ENCODE assay signal across 10 cellular contexts in the genomic region with DNA sequence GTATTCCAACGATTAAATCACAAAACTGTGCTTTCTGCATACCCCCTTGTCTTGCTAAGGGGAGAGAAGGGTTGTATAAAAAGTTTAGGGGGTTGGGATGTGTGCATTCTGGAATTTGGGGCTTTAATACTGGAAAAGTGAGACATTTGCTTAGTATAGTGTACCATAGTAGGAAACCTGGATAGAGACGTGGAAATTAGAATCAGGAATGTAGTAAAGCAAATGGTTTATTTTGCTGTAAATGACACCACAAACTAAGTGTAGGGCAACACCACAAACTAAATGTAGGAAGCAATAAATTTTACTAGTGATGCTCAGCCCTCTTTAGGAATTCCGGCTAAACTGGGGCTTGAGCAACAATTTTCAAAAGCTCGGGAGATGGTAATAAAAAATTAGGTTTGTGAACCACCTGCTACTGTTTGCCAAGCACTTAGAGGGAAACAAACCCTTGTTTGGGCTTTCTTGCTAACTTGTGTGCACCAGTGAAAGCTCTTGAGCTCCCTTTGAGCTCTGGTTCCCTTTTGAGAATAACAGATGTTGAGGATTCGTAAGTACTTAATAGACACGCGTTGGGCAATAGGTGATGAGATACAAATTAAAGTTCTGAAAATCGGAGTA. TPM values are rescaled to one million over a fixed set of nuclear protein-coding genes. Genes with fewer than 3 reads are reported as not detected.
DNase-seq lines count a peak whose midpoint lies in the region; ATAC-seq, FAIRE-seq and TF ChIP-seq lines count a peak whose summit lies in the region.
"Had no signal": no experiment of that assay in that cellular context is flagged by ENCODE, and none has a peak within 500 bp of the region (broad histone marks: within the 10 kb centered on the region; RNA-seq: fewer than 3 reads in every experiment).

No MANE protein-coding gene starts in this region.

- WGBS in K562 (ENCODE audit: insufficient coverage, low coverage, missing lambda C conversion rate): 50% methylated on average over 8 of the region's 8 CpGs

- CTCF ChIA-PET in K562 (lab: Yijun Ruan, JAX; ENCODE audit: low intra/inter-chr PET ratio): interaction anchor here (0.6 to 4.7 kb wide), 4 partner anchors 10 to 96 kb away, joined by 3 to 84 read pairs (median 4); no protein-coding TSS in a partner anchor

- peaks cover 17% of the 10 kb centered on the region for H3K79me2 ChIP-seq in K562 (ENCODE audit: control insufficient read depth, insufficient read depth, low read length)

- no peak for TF ChIP-seq EP300 in K562 (IDR thresholded peaks at IDR 0.05; ENCODE audit: low read length)

- peak; percentile 25 for ATAC-seq in K562
- no peak for ATAC-seq in stimulated activated effector memory CD8-positive, alpha-beta T cell treated with anti-CD3 and anti-CD28 coated beads, Interleukin-12 subunit alpha, Interleukin-12 subunit beta, amount 100 ng/mL, for 72 hours
- no peak for ATAC-seq in GM18858 (IDR thresholded peaks at IDR 0.05; ENCODE audit: unreplicated experiment)

- H3K27me3 ChIP-seq in K562 (ENCODE audit: control insufficient read depth in 2 of 2, insufficient read depth in 2 of 2, low read length in 2 of 2): peaks cover 0 to 8% of the 10 kb centered on the region in 2 experiments; a peak in 2 of 5 replicates

- no peaks in the 10 kb centered on the region for H3K9me3 Mint-ChIP-seq in stimulated activated effector memory CD8-positive, alpha-beta T cell treated with anti-CD3 and anti-CD28 coated beads, Interleukin-12 subunit alpha, Interleukin-12 subunit beta, amount 100 ng/mL, for 72 hours
- H3K9me3 Mint-ChIP-seq in activated T-helper 1 cell treated with anti-CD3 and anti-CD28 coated beads, Interleukin-12 subunit alpha, Interleukin-12 subunit beta, Interleukin-2, Interleukin-4 antibody, amounts not matched to agents 30 ng/mL and 10 ng/mL and 1 ng/mL, durations not matched to agents 14 hours and 24 hours and 36 hours: no peaks in the 10 kb centered on the region
- H3K9me3 Mint-ChIP-seq: CD4-positive, CD25-positive, alpha-beta regulatory T cell had no signal

- H2AFZ ChIP-seq in K562 (ENCODE audit: low read depth, low read length): no peak overlapping the region

- peaks cover 50% of the 10 kb centered on the region for H3K36me3 ChIP-seq in K562 (ENCODE audit: control insufficient read depth, insufficient read depth, low read length)

- TF ChIP-seq CTCF in K562 (IDR thresholded peaks at IDR 0.05 in 2 of 3, conservative IDR thresholded peaks at IDR 0.05 in 1 of 3; ENCODE audit: insufficient read depth in 2 of 3, low read depth in 1 of 3, low read length in 3 of 3): no peak

- in situ Hi-C loops in K562 (cut with MboI): loop anchor here (10.0 kb wide), 1 partner anchor 47 kb away; no protein-coding TSS in a partner anchor

- peaks cover 63% of the 10 kb centered on the region for H3K36me3 Mint-ChIP-seq in stimulated activated effector memory CD8-positive, alpha-beta T cell treated with anti-CD3 and anti-CD28 coated beads, Interleukin-12 subunit alpha, Interleukin-12 subunit beta, amount 100 ng/mL, for 72 hours
- H3K36me3 Mint-ChIP-seq in activated T-helper 1 cell treated with anti-CD3 and anti-CD28 coated beads, Interleukin-12 subunit alpha, Interleukin-12 subunit beta, Interleukin-2, Interleukin-4 antibody, amounts not matched to agents 30 ng/mL and 10 ng/mL and 1 ng/mL, durations not matched to agents 14 hours and 24 hours and 36 hours (ENCODE audit: low read depth): peaks cover 48% of the 10 kb centered on the region

- no peak overlapping the region for H3K9ac ChIP-seq in K562 (ENCODE audit: insufficient read depth in 1 of 2, low read depth in 2 of 2, low read length in 2 of 2)

- intact Hi-C loops in K562 (cut with micrococcal nuclease): no loop called here
- intact Hi-C loops in activated T-helper 1 cell treated with anti-CD3 and anti-CD28 coated beads, Interleukin-12 subunit alpha, Interleukin-12 subunit beta, Interleukin-2, Interleukin-4 antibody, amounts not matched to agents 30 ng/mL and 10 ng/mL and 1 ng/mL, durations not matched to agents 14 hours and 24 hours and 36 hours (cut with micrococcal nuclease): no loop called here

- no peaks in the 10 kb centered on the region for H3K27me3 Mint-ChIP-seq in activated T-helper 1 cell treated with anti-CD3 and anti-CD28 coated beads, Interleukin-12 subunit alpha, Interleukin-12 subunit beta, Interleukin-2, Interleukin-4 antibody, amounts not matched to agents 30 ng/mL and 10 ng/mL and 1 ng/mL, durations not matched to agents 14 hours and 24 hours and 36 hours (ENCODE audit: insufficient read depth)

- DNase-seq in activated CD8-positive, alpha-beta memory T cell treated with anti-CD3 and anti-CD28 coated beads, Interleukin-2, amount 50 U/mL, for 48 hours: peak; percentile 47
- no peak for DNase-seq in activated CD8-positive, alpha-beta memory T cell treated with anti-CD3 and anti-CD28 coated beads, Interleukin-2, amount 50 U/mL, for 4 hours
- DNase-seq in NCI-H345 (lab: John Stamatoyannopoulos, UW) (peak; percentile 70), K562 (ENCODE audit: extremely low read depth in 1 of 4, low spot score in 3 of 4) (peak in 1 of 4 experiments; percentile 38), NCI-H226 (no peak)
- peak in 1 of 2 donors; percentile 50 for DNase-seq in stimulated activated effector memory CD8-positive, alpha-beta T cell treated with anti-CD3 and anti-CD28 coated beads, Interleukin-12 subunit alpha, Interleukin-12 subunit beta, amount 100 ng/mL, for 72 hours (ENCODE audit: low spot score in 2 of 2)
- DNase-seq in activated T-helper 1 cell treated with anti-CD3 and anti-CD28 coated beads, Interleukin-12 subunit alpha, Interleukin-12 subunit beta, Interleukin-2, Interleukin-4 antibody, amounts not matched to agents 30 ng/mL and 10 ng/mL and 1 ng/mL, durations not matched to agents 14 hours and 24 hours and 36 hours (ENCODE audit: low spot score): no peak
- DNase-seq: stimulated activated CD4-positive, alpha-beta T cell treated with anti-CD3 and anti-CD28 coated beads, Interleukin-15, amount 100 ng/mL, for 24 hours had no signal

- FAIRE-seq in K562 (lab: Jason Lieb, UNC): no peak

- peak overlapping the region; percentile 11; the same call in 1 of the 3 replicates for H3K27ac ChIP-seq in K562 (ENCODE audit: extremely low read depth, low read depth, low read length)

- H3K27ac Mint-ChIP-seq in stimulated activated effector memory CD8-positive, alpha-beta T cell treated with anti-CD3 and anti-CD28 coated beads, Interleukin-12 subunit alpha, Interleukin-12 subunit beta, amount 100 ng/mL, for 72 hours: peak overlapping the region; percentile 99
- H3K27ac Mint-ChIP-seq in activated T-helper 1 cell treated with anti-CD3 and anti-CD28 coated beads, Interleukin-12 subunit alpha, Interleukin-12 subunit beta, Interleukin-2, Interleukin-4 antibody, amounts not matched to agents 30 ng/mL and 10 ng/mL and 1 ng/mL, durations not matched to agents 14 hours and 24 hours and 36 hours: no peak overlapping the region

- H3K9me3 ChIP-seq in K562 (replicated peaks; ENCODE audit: control insufficient read depth, insufficient read depth, low read depth, low read length): no peaks in the 10 kb centered on the region

- peaks cover 47% of the 10 kb centered on the region for H4K20me1 ChIP-seq in K562 (replicated peaks; ENCODE audit: control insufficient read depth, insufficient read depth, low read length)

- no peak overlapping the region for H3K4me2 ChIP-seq in K562 (ENCODE audit: insufficient read depth, low read length)

- no TSS peak for BruUV-seq in K562 (replicated peaks; lab: Mats Ljungman, UMichigan)

- peaks cover 3% of the 10 kb centered on the region for H3K9me1 ChIP-seq in K562 (ENCODE audit: control insufficient read depth, insufficient read depth, low read length)

- H3K4me3 ChIP-seq in K562: no peak overlapping the region

- no peak for TF ChIP-seq RAD21 in K562 (CRISPR knock-in tag; conservative IDR thresholded peaks at IDR 0.05 in 1 of 2, IDR thresholded peaks at IDR 0.05 in 1 of 2)

- H3K4me3 Mint-ChIP-seq in stimulated activated effector memory CD8-positive, alpha-beta T cell treated with anti-CD3 and anti-CD28 coated beads, Interleukin-12 subunit alpha, Interleukin-12 subunit beta, amount 100 ng/mL, for 72 hours: no peak overlapping the region
- no peak overlapping the region for H3K4me3 Mint-ChIP-seq in activated T-helper 1 cell treated with anti-CD3 and anti-CD28 coated beads, Interleukin-12 subunit alpha, Interleukin-12 subunit beta, Interleukin-2, Interleukin-4 antibody, amounts not matched to agents 30 ng/mL and 10 ng/mL and 1 ng/mL, durations not matched to agents 14 hours and 24 hours and 36 hours

- H3K4me1 Mint-ChIP-seq in stimulated activated effector memory CD8-positive, alpha-beta T cell treated with anti-CD3 and anti-CD28 coated beads, Interleukin-12 subunit alpha, Interleukin-12 subunit beta, amount 100 ng/mL, for 72 hours: peaks cover 54% of the 10 kb centered on the region
- H3K4me1 Mint-ChIP-seq in activated T-helper 1 cell treated with anti-CD3 and anti-CD28 coated beads, Interleukin-12 subunit alpha, Interleukin-12 subunit beta, Interleukin-2, Interleukin-4 antibody, amounts not matched to agents 30 ng/mL and 10 ng/mL and 1 ng/mL, durations not matched to agents 14 hours and 24 hours and 36 hours (ENCODE audit: low read depth): peaks cover 57% of the 10 kb centered on the region

- peaks cover 0 to 6% of the 10 kb centered on the region in 2 experiments; a peak in 2 of 5 replicates for H3K4me1 ChIP-seq in K562 (replicated peaks in 1 of 2; ENCODE audit: control insufficient read depth in 2 of 2, insufficient read depth in 2 of 2, low read length in 2 of 2)

- POLR2A ChIA-PET in K562 (lab: Yijun Ruan, JAX): interaction anchor here (0.6 to 12.5 kb wide), 16 partner anchors 10 to 867 kb away, joined by 3 to 384 read pairs (median 4); a partner anchor contains a TSS

- TF ChIP-seq POLR2A in K562 (conservative IDR thresholded peaks at IDR 0.05): peak; percentile 78

RNA-seq across cellular contexts. Expression of a gene that starts 13.8 kb away (rescaled TPM):
- total RNA-seq in K562 (2011; cell fraction: chromatin; rRNA removed; ENCODE audit: low replicate concordance): 729 and 883 TPM in 2 replicates
- 319 and 374 TPM in 2 replicates for total RNA-seq in K562 (2011; cell fraction: nucleolus; rRNA removed)
- 421 and 486 TPM in 2 replicates for total RNA-seq in K562 (2011; cell fraction: nucleoplasm; rRNA removed)
- total RNA-seq in K562 (2014; rRNA removed) (133 and 136 TPM in 2 replicates), K562 (2014; rRNA removed; fragmentation: Illumina TruSeq; extraction: Trizol) (135 and 136 TPM in 2 replicates), K562 (2015; rRNA removed; fragmentation: Illumina TruSeq; extraction: Trizol) (185 and 186 TPM in 2 replicates), K562 (2021) (173 and 181 TPM in 2 replicates)
- polyA plus RNA-seq in K562 (2011; rRNA removed) (189 and 242 TPM in 2 replicates), K562 (2014; fragmentation: Illumina TruSeq; extraction: Trizol) (211 and 252 TPM in 2 replicates), K562 (2014; fragmentation: Nextera tagmentation; extraction: Ambion mirVana) (100 to 1,000 TPM in 1 of 2 experiments, 10 to 100 TPM in 1; 19.0 to 113 TPM), K562 (2014; rRNA removed) (192 and 194 TPM in 2 replicates)
- polyA plus RNA-seq in K562 (2011; cell fraction: cytosol; rRNA removed): 99.8 and 136 TPM in 2 replicates
- 407 and 463 TPM in 2 replicates for polyA plus RNA-seq in K562 (2011; cell fraction: nucleus; rRNA removed)
- polyA plus RNA-seq in K562 (2012): 164 and 174 TPM in 2 replicates
- 117 and 145 TPM in 2 replicates for polyA minus RNA-seq in K562 (2011; rRNA and poly(A)+ RNA removed)
- polyA minus RNA-seq in K562 (2011; cell fraction: cytosol; rRNA and poly(A)+ RNA removed): 73.6 and 84.6 TPM in 2 replicates
- 153 and 260 TPM in 2 replicates for polyA minus RNA-seq in K562 (2011; cell fraction: nucleus; rRNA and poly(A)+ RNA removed)
- 316 and 330 TPM in 2 replicates for total RNA-seq in activated T-helper 1 cell treated with anti-CD3 and anti-CD28 coated beads, Interleukin-12 subunit alpha, Interleukin-12 subunit beta, Interleukin-2, Interleukin-4 antibody, amounts not matched to agents 30 ng/mL and 10 ng/mL and 1 ng/mL, durations not matched to agents 14 hours and 24 hours and 36 hours

RNA-seq across cellular contexts. Expression of a gene that starts 27.2 kb away (rescaled TPM):
- not detected in 2 replicates for total RNA-seq in K562 (2011; cell fraction: chromatin; rRNA removed; ENCODE audit: low replicate concordance)
- total RNA-seq in K562 (2011; cell fraction: nucleolus; rRNA removed): not detected in 2 replicates
- total RNA-seq in K562 (2011; cell fraction: nucleoplasm; rRNA removed): not detected in 2 replicates
- total RNA-seq in K562 (2014; rRNA removed) (not detected in 2 replicates), K562 (2014; rRNA removed; fragmentation: Illumina TruSeq; extraction: Trizol) (not detected in 2 replicates), K562 (2015; rRNA removed; fragmentation: Illumina TruSeq; extraction: Trizol) (not detected in 2 replicates), K562 (2021) (0.07 TPM in 1 of 2 replicates, not detected in the other)
- polyA plus RNA-seq in K562 (2011; rRNA removed) (not detected in 2 replicates), K562 (2014; fragmentation: Illumina TruSeq; extraction: Trizol) (not detected in 2 replicates), K562 (2014; fragmentation: Nextera tagmentation; extraction: Ambion mirVana) (not detected), K562 (2014; rRNA removed) (not detected in 2 replicates)
- not detected in 2 replicates for polyA plus RNA-seq in K562 (2011; cell fraction: cytosol; rRNA removed)
- polyA plus RNA-seq in K562 (2011; cell fraction: nucleus; rRNA removed): not detected in 2 replicates
- polyA plus RNA-seq in K562 (2012): not detected in 2 replicates
- not detected in 2 replicates for polyA minus RNA-seq in K562 (2011; rRNA and poly(A)+ RNA removed)
- polyA minus RNA-seq in K562 (2011; cell fraction: cytosol; rRNA and poly(A)+ RNA removed): not detected in 2 replicates
- not detected in 2 replicates for polyA minus RNA-seq in K562 (2011; cell fraction: nucleus; rRNA and poly(A)+ RNA removed)
- total RNA-seq in activated T-helper 1 cell treated with anti-CD3 and anti-CD28 coated beads, Interleukin-12 subunit alpha, Interleukin-12 subunit beta, Interleukin-2, Interleukin-4 antibody, amounts not matched to agents 30 ng/mL and 10 ng/mL and 1 ng/mL, durations not matched to agents 14 hours and 24 hours and 36 hours: 1.8 and 2.0 TPM in 2 replicates

RNA-seq across cellular contexts. Expression of a gene that starts 29.3 kb away (rescaled TPM):
- 0.55 and 0.81 TPM in 2 replicates for total RNA-seq in K562 (2011; cell fraction: chromatin; rRNA removed; ENCODE audit: low replicate concordance)
- 0.83 and 0.92 TPM in 2 replicates for total RNA-seq in K562 (2011; cell fraction: nucleolus; rRNA removed)
- total RNA-seq in K562 (2011; cell fraction: nucleoplasm; rRNA removed): 2.4 and 2.9 TPM in 2 replicates
- total RNA-seq in K562 (2014; rRNA removed): 0.23 and 0.33 TPM in 2 replicates
- total RNA-seq in K562 (2014; rRNA removed; fragmentation: Illumina TruSeq; extraction: Trizol): 0.29 and 0.51 TPM in 2 replicates
- total RNA-seq in K562 (2015; rRNA removed; fragmentation: Illumina TruSeq; extraction: Trizol): 0.58 and 0.60 TPM in 2 replicates
- total RNA-seq in K562 (2021): 0.47 and 0.75 TPM in 2 replicates
- polyA plus RNA-seq in K562 (2011; rRNA removed): 0.13 and 0.28 TPM in 2 replicates
- 0.56 and 0.73 TPM in 2 replicates for polyA plus RNA-seq in K562 (2011; cell fraction: cytosol; rRNA removed)
- 2.3 TPM in 2 replicates for polyA plus RNA-seq in K562 (2011; cell fraction: nucleus; rRNA removed)
- polyA plus RNA-seq in K562 (2012): 0.76 and 1.1 TPM in 2 replicates
- 0.50 and 0.83 TPM in 2 replicates for polyA plus RNA-seq in K562 (2014; fragmentation: Illumina TruSeq; extraction: Trizol)
- polyA plus RNA-seq in K562 (2014; fragmentation: Nextera tagmentation; extraction: Ambion mirVana): under 1 TPM; 0.18 to 0.78 TPM
- 0.48 and 1.7 TPM in 2 replicates for polyA plus RNA-seq in K562 (2014; rRNA removed)
- polyA minus RNA-seq in K562 (2011; rRNA and poly(A)+ RNA removed): 0.25 and 0.39 TPM in 2 replicates
- not detected in 2 replicates for polyA minus RNA-seq in K562 (2011; cell fraction: cytosol; rRNA and poly(A)+ RNA removed)
- 1.8 and 2.3 TPM in 2 replicates for polyA minus RNA-seq in K562 (2011; cell fraction: nucleus; rRNA and poly(A)+ RNA removed)
- total RNA-seq in activated T-helper 1 cell treated with anti-CD3 and anti-CD28 coated beads, Interleukin-12 subunit alpha, Interleukin-12 subunit beta, Interleukin-2, Interleukin-4 antibody, amounts not matched to agents 30 ng/mL and 10 ng/mL and 1 ng/mL, durations not matched to agents 14 hours and 24 hours and 36 hours: 14.1 and 14.2 TPM in 2 replicates

RNA-seq across cellular contexts. Expression of a gene that starts 41.4 kb away (rescaled TPM):
- not detected in 2 replicates for total RNA-seq in K562 (2011; cell fraction: chromatin; rRNA removed; ENCODE audit: low replicate concordance)
- total RNA-seq in K562 (2011; cell fraction: nucleolus; rRNA removed): not detected in 2 replicates
- not detected in 2 replicates for total RNA-seq in K562 (2011; cell fraction: nucleoplasm; rRNA removed)
- not detected in 2 replicates for total RNA-seq in K562 (2014; rRNA removed)
- total RNA-seq in K562 (2014; rRNA removed; fragmentation: Illumina TruSeq; extraction: Trizol): not detected in 2 replicates
- not detected in 2 replicates for total RNA-seq in K562 (2015; rRNA removed; fragmentation: Illumina TruSeq; extraction: Trizol)
- total RNA-seq in K562 (2021): 0.18 and 0.38 TPM in 2 replicates
- polyA plus RNA-seq in K562 (2011; rRNA removed): not detected in 2 replicates
- not detected in 2 replicates for polyA plus RNA-seq in K562 (2011; cell fraction: cytosol; rRNA removed)
- not detected in 2 replicates for polyA plus RNA-seq in K562 (2011; cell fraction: nucleus; rRNA removed)
- polyA plus RNA-seq in K562 (2012): not detected in 2 replicates
- polyA plus RNA-seq in K562 (2014; fragmentation: Illumina TruSeq; extraction: Trizol): not detected in 2 replicates
- not detected for polyA plus RNA-seq in K562 (2014; fragmentation: Nextera tagmentation; extraction: Ambion mirVana)
- polyA plus RNA-seq in K562 (2014; rRNA removed): 0.03 TPM in 1 of 2 replicates, not detected in the other
- not detected in 2 replicates for polyA minus RNA-seq in K562 (2011; rRNA and poly(A)+ RNA removed)
- polyA minus RNA-seq in K562 (2011; cell fraction: cytosol; rRNA and poly(A)+ RNA removed): not detected in 2 replicates
- polyA minus RNA-seq in K562 (2011; cell fraction: nucleus; rRNA and poly(A)+ RNA removed): not detected in 2 replicates
- total RNA-seq in activated T-helper 1 cell treated with anti-CD3 and anti-CD28 coated beads, Interleukin-12 subunit alpha, Interleukin-12 subunit beta, Interleukin-2, Interleukin-4 antibody, amounts not matched to agents 30 ng/mL and 10 ng/mL and 1 ng/mL, durations not matched to agents 14 hours and 24 hours and 36 hours: 2.7 and 2.8 TPM in 2 replicates

Comparison
In these comparisons a context has a peak if more than half of its experiments do, and no peak if none do; other contexts are left out.
1. DNase-seq: peak in activated CD8-positive, alpha-beta memory T cell treated with anti-CD3 and anti-CD28 coated beads, Interleukin-2, amount 50 U/mL, for 48 hours (single experiment) and NCI-H345 (single experiment); none in activated CD8-positive, alpha-beta memory T cell treated with anti-CD3 and anti-CD28 coated beads, Interleukin-2, amount 50 U/mL, for 4 hours (single experiment), activated T-helper 1 cell treated with anti-CD3 and anti-CD28 coated beads, Interleukin-12 subunit alpha, Interleukin-12 subunit beta, Interleukin-2, Interleukin-4 antibody, amounts not matched to agents 30 ng/mL and 10 ng/mL and 1 ng/mL, durations not matched to agents 14 hours and 24 hours and 36 hours (single experiment) and NCI-H226 (single experiment).